24 cellular contexts compared by ENCODE assay signal in the genomic region with DNA sequence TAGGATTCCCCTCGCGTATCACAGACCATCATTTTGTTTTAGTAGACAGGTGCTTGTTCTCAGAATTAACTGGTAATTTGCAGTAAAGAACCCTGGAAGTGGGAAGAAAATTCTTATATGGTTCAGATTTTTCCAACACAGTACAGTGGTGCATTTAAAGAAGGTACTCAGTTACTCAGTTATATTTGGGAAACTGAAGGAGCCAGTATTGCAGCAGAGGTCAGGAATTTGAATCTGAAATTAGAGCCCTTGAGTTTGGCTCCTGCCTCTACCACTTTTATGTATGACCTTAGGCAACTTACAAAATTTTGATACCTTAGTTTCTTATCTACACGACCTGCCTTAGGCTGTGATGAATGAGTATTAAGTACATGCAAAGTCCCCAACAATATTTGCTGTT. TPM values are rescaled to one million over a fixed set of nuclear protein-coding genes. Genes with fewer than 3 reads are reported as not detected.
DNase-seq lines count a peak whose midpoint lies in the region; ATAC-seq, FAIRE-seq and TF ChIP-seq lines count a peak whose summit lies in the region.
"Had no signal": no experiment of that assay in that cellular context is flagged by ENCODE, and none has a peak within 500 bp of the region (broad histone marks: within the 10 kb centered on the region; RNA-seq: fewer than 3 reads in every experiment).

No MANE protein-coding gene starts in this region.

- H3K4me1 ChIP-seq in mammary epithelial cell (ENCODE audit: insufficient read depth, low read length) (no peaks in the 10 kb centered on the region), gastrocnemius medialis (peaks cover 32 to 37% of the 10 kb centered on the region in 2 donors), A673 (ENCODE audit: insufficient read depth, low read length, poor library complexity, severe bottlenecking) (no peaks in the 10 kb centered on the region)
- H3K4me1 ChIP-seq: A549 had no signal

- POLR2A ChIA-PET in MCF 10A (lab: Yijun Ruan, JAX) = interaction anchor here (1.0 kb wide), 1 partner anchor 8 kb away, joined by 3 read pairs; no protein-coding TSS in a partner anchor
- POLR2A ChIA-PET in CD4-positive, alpha-beta T cell (lab: Charles Lee) = no interaction called here
- POLR2A ChIA-PET in A673 (lab: Charles Lee; ENCODE audit: low non-redundant PET) = no interaction called here

- DNase-seq in MCF 10A (ENCODE audit: unreplicated experiment) = no peak
- no peak for DNase-seq in mammary epithelial cell
- DNase-seq in CD4-positive, alpha-beta T cell = no peak
- DNase-seq in H54 (ENCODE audit: insufficient read length, low spot score) = no peak
- DNase-seq in gastrocnemius medialis = no peak
- DNase-seq in NCI-H2029 treated with DMSO at 0.1 percent for 48 hours (lab: John Stamatoyannopoulos, UW) = no peak
- DNase-seq in A673 (ENCODE audit: low spot score) = no peak
- DNase-seq: 8988T; C1 segment of cervical spinal cord; CD8-positive, alpha-beta memory T cell; DMS 273 treated with DMSO at 0.1 percent for 48 hours; DMS79; EL; GDM1; GM23248; H9; HFFc6 had no signal

- no peak for TF ChIP-seq CTCF in MCF 10A (IDR thresholded peaks at IDR 0.05; ENCODE audit: unreplicated experiment)
- no peak for TF ChIP-seq CTCF in mammary epithelial cell (conservative IDR thresholded peaks at IDR 0.05 in 1 of 2, IDR thresholded peaks at IDR 0.05 in 1 of 2; ENCODE audit: extremely low read depth in 1 of 2, insufficient read depth in 1 of 2, low read depth in 1 of 2, low read length in 2 of 2)
- TF ChIP-seq CTCF in CD4-positive, alpha-beta T cell (IDR thresholded peaks at IDR 0.05) = no peak
- no peak for TF ChIP-seq CTCF in gastrocnemius medialis (IDR thresholded peaks at IDR 0.05 in 4 of 5, conservative IDR thresholded peaks at IDR 0.05 in 1 of 5)
- TF ChIP-seq CTCF in A673 (conservative IDR thresholded peaks at IDR 0.05; ENCODE audit: low read depth, low read length) = no peak

- dilution Hi-C loops in mammary epithelial cell (cut with HindIII; ENCODE audit: low sequenced_read_pairs) = no loop called here

- H3K27me3 ChIP-seq in mammary epithelial cell (ENCODE audit: insufficient read depth, low read length) = no peaks in the 10 kb centered on the region
- no peaks in the 10 kb centered on the region for H3K27me3 ChIP-seq in CD4-positive, alpha-beta T cell (ENCODE audit: control insufficient read depth, insufficient read depth, low read length)
- no peaks in the 10 kb centered on the region for H3K27me3 ChIP-seq in gastrocnemius medialis
- no peaks in the 10 kb centered on the region for H3K27me3 ChIP-seq in A673 (replicated peaks; ENCODE audit: insufficient read depth, low read depth, low read length, poor library complexity)

- no peak overlapping the region for H3K9ac ChIP-seq in mammary epithelial cell (ENCODE audit: insufficient read depth, low read length)
- H3K9ac ChIP-seq: GM23248 had no signal

- H3K79me2 ChIP-seq in mammary epithelial cell (ENCODE audit: insufficient read depth, low read length) = no peaks in the 10 kb centered on the region

- no peak overlapping the region for H3K27ac ChIP-seq in mammary epithelial cell (ENCODE audit: insufficient read depth, low read depth, low read length)
- no peak overlapping the region for H3K27ac ChIP-seq in CD4-positive, alpha-beta T cell (ENCODE audit: low read depth, low read length)
- H3K27ac ChIP-seq in gastrocnemius medialis = peak overlapping the region; percentile 2 to 80 (median 44)
- no peak overlapping the region for H3K27ac ChIP-seq in A673 (ENCODE audit: low read depth, low read length, poor library complexity, severe bottlenecking)
- H3K27ac ChIP-seq: A549, GM23248 had no signal

- H3K9me3 Mint-ChIP-seq in MCF 10A (ENCODE audit: unreplicated experiment) = no peaks in the 10 kb centered on the region
- peaks cover 6% of the 10 kb centered on the region for H3K9me3 Mint-ChIP-seq in CD4-positive, alpha-beta T cell
- H3K9me3 Mint-ChIP-seq: HFFc6 had no signal

- H4K20me1 ChIP-seq in mammary epithelial cell (ENCODE audit: insufficient read depth, low read length) = no peaks in the 10 kb centered on the region

- H2AFZ ChIP-seq in mammary epithelial cell (ENCODE audit: low read depth, low read length) = no peak overlapping the region
- H2AFZ ChIP-seq: GM23248 had no signal

- H3K36me3 ChIP-seq in mammary epithelial cell (ENCODE audit: insufficient read depth, low read length) (peaks cover 11% of the 10 kb centered on the region), gastrocnemius medialis (peaks cover 0 to 29% of the 10 kb centered on the region in 2 donors), A673 (ENCODE audit: insufficient read depth, low read length, poor library complexity, severe bottlenecking) (peaks cover 36% of the 10 kb centered on the region)

- 63% methylated on average over 3 of the region's 3 CpGs for WGBS in mammary epithelial cell (ENCODE audit: low coverage, missing lambda C conversion rate)

- H3K27ac Mint-ChIP-seq in MCF 10A (ENCODE audit: low read depth, unreplicated experiment) = peak overlapping the region; percentile 42
- H3K27ac Mint-ChIP-seq in CD4-positive, alpha-beta T cell = peak overlapping the region; percentile 53
- H3K27ac Mint-ChIP-seq: H9, HFFc6 had no signal

- no peak for TF ChIP-seq POLR2A in H54 (IDR thresholded peaks at IDR 0.05; ENCODE audit: low read depth, low read length)
- no peak for TF ChIP-seq POLR2A in gastrocnemius medialis (IDR thresholded peaks at IDR 0.05)

- H3K4me3 ChIP-seq in mammary epithelial cell (replicated peaks in 1 of 3; ENCODE audit: insufficient read depth in 1 of 3, low read depth in 2 of 3, low read length in 3 of 3) = no peak overlapping the region
- no peak overlapping the region for H3K4me3 ChIP-seq in gastrocnemius medialis
- H3K4me3 ChIP-seq in A673 (ENCODE audit: low read depth, low read length, poor library complexity, severe bottlenecking) = no peak overlapping the region
- H3K4me3 ChIP-seq: A549, GM12878, GM23248 had no signal

- FAIRE-seq in H54 (lab: Jason Lieb, UNC) = peak; percentile 11
- FAIRE-seq: A549, D721Med, GM12878, GM19239, H1 had no signal

- H3K4me2 ChIP-seq in mammary epithelial cell (ENCODE audit: insufficient read depth, low read depth, low read length) = no peak overlapping the region
- H3K4me2 ChIP-seq: A549 had no signal

- CTCF ChIA-PET in MCF 10A (lab: Yijun Ruan, JAX) (interaction anchor here (1.5 kb wide), 1 partner anchor 13 kb away, joined by 6 read pairs; no protein-coding TSS in a partner anchor), mammary epithelial cell (lab: Charles Lee; ENCODE audit: low non-redundant PET) (no interaction called here), A673 (lab: Charles Lee) (no interaction called here)
- CTCF ChIA-PET in CD4-positive, alpha-beta T cell (lab: Charles Lee) = no interaction called here

- no peaks in the 10 kb centered on the region for H3K27me3 Mint-ChIP-seq in MCF 10A (ENCODE audit: insufficient read depth, unreplicated experiment)
- no peaks in the 10 kb centered on the region for H3K27me3 Mint-ChIP-seq in CD4-positive, alpha-beta T cell
- H3K27me3 Mint-ChIP-seq: CD8-positive, alpha-beta memory T cell had no signal

- BruUV-seq in MCF 10A (replicated peaks; lab: Mats Ljungman, UMichigan) (no TSS peak), mammary epithelial cell (replicated peaks; lab: Mats Ljungman, UMichigan) (no TSS peak), A673 (replicated peaks; lab: Mats Ljungman, UMichigan) (no TSS peak)

- no peak for ATAC-seq in CD4-positive, alpha-beta T cell (ENCODE audit: poor library complexity)
- ATAC-seq in gastrocnemius medialis (peak; percentile 55 to 84), HG03175 (IDR thresholded peaks at IDR 0.05; ENCODE audit: unreplicated experiment) (no peak)
- ATAC-seq: A549, GM12878 had no signal

- peaks cover 48% of the 10 kb centered on the region for H3K36me3 Mint-ChIP-seq in MCF 10A (ENCODE audit: insufficient read depth, unreplicated experiment)
- peaks cover 98% of the 10 kb centered on the region for H3K36me3 Mint-ChIP-seq in CD4-positive, alpha-beta T cell (ENCODE audit: low read depth)

- in situ Hi-C loops in mammary epithelial cell (cut with MboI; ENCODE audit: low sequenced_read_pairs in 2 of 2) (no loop called here), gastrocnemius medialis (cut with MboI; ENCODE audit: low sequenced_read_pairs in 4 of 4) (no loop called here)

- intact Hi-C loops in MCF 10A (cut with micrococcal nuclease) (no loop called here), mammary epithelial cell (cut with micrococcal nuclease) (loop anchor here (5.0 kb wide), 1 partner anchor 47 kb away; no protein-coding TSS in a partner anchor), gastrocnemius medialis (cut with DNase I; ENCODE audit: low total_unique reads) (loop anchor here (5.0 to 10.0 kb wide), 3 partner anchors 58 to 170 kb away; a partner anchor contains a TSS), A673 (cut with micrococcal nuclease; ENCODE audit: unreplicated experiment) (no loop called here)
- intact Hi-C loops in CD4-positive, alpha-beta T cell (cut with DNase I, micrococcal nuclease) = no loop called here

- H3K4me3 Mint-ChIP-seq in MCF 10A (ENCODE audit: unreplicated experiment) = no peak overlapping the region
- no peak overlapping the region for H3K4me3 Mint-ChIP-seq in CD4-positive, alpha-beta T cell
- H3K4me3 Mint-ChIP-seq: CD8-positive, alpha-beta memory T cell; H9; HFFc6 had no signal

- no peaks in the 10 kb centered on the region for H3K9me3 ChIP-seq in mammary epithelial cell (replicated peaks; ENCODE audit: insufficient read depth, low read length)
- peaks cover 5% of the 10 kb centered on the region for H3K9me3 ChIP-seq in CD4-positive, alpha-beta T cell (ENCODE audit: control insufficient read depth, low read length)
- H3K9me3 ChIP-seq in gastrocnemius medialis = no peaks in the 10 kb centered on the region
- H3K9me3 ChIP-seq in A673 (ENCODE audit: low read depth, low read length, poor library complexity, severe bottlenecking) = no peaks in the 10 kb centered on the region
- H3K9me3 ChIP-seq: A549 had no signal

- no peaks in the 10 kb centered on the region for H3K4me1 Mint-ChIP-seq in MCF 10A (ENCODE audit: insufficient read depth, unreplicated experiment)
- peaks cover 4% of the 10 kb centered on the region for H3K4me1 Mint-ChIP-seq in CD4-positive, alpha-beta T cell (ENCODE audit: low read depth)
- H3K4me1 Mint-ChIP-seq: CD8-positive, alpha-beta memory T cell had no signal

RNA-seq across cellular contexts. Expression of a gene that starts 19.7 kb away (rescaled TPM):
- total RNA-seq in MCF 10A (2022) (not detected in 2 replicates), mammary epithelial cell (not detected), gastrocnemius medialis (1 to 10 TPM in 1 of 4 donors, not detected in 3; 2.2 TPM), A673 (2021) (not detected in 2 replicates)
- polyA plus RNA-seq in mammary epithelial cell = not detected
- polyA minus RNA-seq in mammary epithelial cell = not detected
- not detected for total RNA-seq in CD4-positive, alpha-beta T cell
- total RNA-seq: CD8-positive, alpha-beta memory T cell; GM23248; H1; H9; HFFc6 had no signal
- polyA plus RNA-seq: A549; BJ; CD8-positive, alpha-beta memory T cell; GM12878; GM23248; H1 had no signal

Comparison
In these comparisons a context has a peak if more than half of its experiments do, and no peak if none do; other contexts are left out.
1. intact Hi-C loops: an anchor here in mammary epithelial cell (5.0 kb wide) and gastrocnemius medialis (5.0 to 10.0 kb wide); none called in MCF 10A, CD4-positive, alpha-beta T cell and A673.
2. H3K27ac ChIP-seq: peak in gastrocnemius medialis (4 of 4); none in mammary epithelial cell (single experiment), CD4-positive, alpha-beta T cell (single experiment) and A673 (single experiment).
3. ATAC-seq: peak in gastrocnemius medialis (2 of 2); none in CD4-positive, alpha-beta T cell (single experiment) and HG03175 (single experiment).